Comparison of ENCODE assay signal across 20 cellular contexts in the genomic region with DNA sequence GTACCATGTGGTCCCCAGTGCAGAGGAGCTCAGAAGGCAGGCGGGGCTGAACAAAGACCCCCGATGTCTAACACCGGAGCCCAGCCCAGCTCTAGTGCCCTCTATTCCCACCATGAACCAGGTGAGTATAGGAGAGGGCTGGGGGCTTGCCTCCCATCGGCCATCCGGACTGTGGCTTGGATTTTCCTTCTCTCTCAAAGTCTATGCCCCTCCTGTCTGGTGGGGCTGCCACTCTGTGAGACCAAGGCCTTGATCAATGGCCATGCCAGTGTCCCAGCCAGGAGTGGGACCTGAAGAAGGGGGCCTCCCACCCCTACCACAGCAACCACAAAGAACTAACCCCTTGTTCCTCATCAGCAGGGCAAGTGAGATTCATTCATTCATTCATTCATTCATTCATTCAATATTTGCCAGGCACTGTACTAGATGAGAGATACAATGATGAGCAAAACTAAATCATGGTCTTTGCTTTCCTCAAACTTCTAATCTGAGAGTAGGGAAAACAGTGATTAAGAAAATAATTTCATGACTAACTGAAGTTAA. TPM values are rescaled to one million over a fixed set of nuclear protein-coding genes. Genes with fewer than 3 reads are reported as not detected.
DNase-seq lines count a peak whose midpoint lies in the region; ATAC-seq, FAIRE-seq and TF ChIP-seq lines count a peak whose summit lies in the region.
"Had no signal": no experiment of that assay in that cellular context is flagged by ENCODE, and none has a peak within 500 bp of the region (broad histone marks: within the 10 kb centered on the region; RNA-seq: fewer than 3 reads in every experiment).

No MANE protein-coding gene starts in this region.

- CTCF ChIA-PET in HEK293 (lab: Yijun Ruan, JAX) = interaction anchor here (0.7 to 1.4 kb wide), 3 partner anchors 10 to 38 kb away, joined by 3 to 6 read pairs (median 3); no protein-coding TSS in a partner anchor
- CTCF ChIA-PET in K562 (lab: Yijun Ruan, JAX; ENCODE audit: low intra/inter-chr PET ratio) = no interaction called here

- no peak for ATAC-seq in K562
- ATAC-seq: CD8-positive, alpha-beta T cell had no signal

- no TSS peak for BruUV-seq in K562 (replicated peaks; lab: Mats Ljungman, UMichigan)

- POLR2A ChIA-PET in HEK293 (lab: Yijun Ruan, JAX) (no interaction called here), K562 (lab: Yijun Ruan, JAX) (no interaction called here)

- intact Hi-C loops in K562 (cut with micrococcal nuclease) = no loop called here

- no peaks in the 10 kb centered on the region for H3K79me2 ChIP-seq in K562 (ENCODE audit: control insufficient read depth, insufficient read depth, low read length)

- WGBS in K562 (ENCODE audit: insufficient coverage, low coverage, missing lambda C conversion rate) = 31% methylated on average over 5 of the region's 5 CpGs

- peak overlapping the region; percentile 31; the same call in 1 of the 2 replicates for H3K27ac ChIP-seq in 22Rv1
- H3K27ac ChIP-seq in HEK293 (ENCODE audit: extremely low read depth, low read depth, low read length) = no peak overlapping the region
- H3K27ac ChIP-seq in K562 (ENCODE audit: extremely low read depth, low read depth, low read length) = no peak overlapping the region
- H3K27ac ChIP-seq: A549; BLaER1 treated with 17β-estradiol and CSF1 and Interleukin-3, amounts not matched to agents 10 nM and 100 nM; C4-2B had no signal

- no peaks in the 10 kb centered on the region for H4K20me1 ChIP-seq in K562 (replicated peaks; ENCODE audit: control insufficient read depth, insufficient read depth, low read length)
- H4K20me1 ChIP-seq: BLaER1 treated with 17β-estradiol and CSF1 and Interleukin-3, amounts not matched to agents 10 nM and 100 nM had no signal

- no peaks in the 10 kb centered on the region for H3K9me1 ChIP-seq in K562 (ENCODE audit: control insufficient read depth, insufficient read depth, low read length)

- H3K4me3 ChIP-seq in HEK293 (ENCODE audit: low read depth, low read length) = no peak overlapping the region
- no peak overlapping the region for H3K4me3 ChIP-seq in K562
- H3K4me3 ChIP-seq: A549; BLaER1 treated with 17β-estradiol and CSF1 and Interleukin-3, amounts not matched to agents 10 nM and 100 nM had no signal

- no peaks in the 10 kb centered on the region for H3K27me3 ChIP-seq in K562 (ENCODE audit: control insufficient read depth in 2 of 2, insufficient read depth in 2 of 2, low read length in 2 of 2)
- H3K27me3 ChIP-seq: BLaER1 treated with 17β-estradiol and CSF1 and Interleukin-3, amounts not matched to agents 10 nM and 100 nM had no signal

- H3K36me3 ChIP-seq in HEK293 (ENCODE audit: control insufficient read depth in 2 of 2, insufficient read depth in 1 of 2, low read length in 2 of 2) (no peaks in the 10 kb centered on the region), K562 (ENCODE audit: control insufficient read depth, insufficient read depth, low read length) (no peaks in the 10 kb centered on the region)
- H3K36me3 ChIP-seq: BLaER1 treated with 17β-estradiol and CSF1 and Interleukin-3, amounts not matched to agents 10 nM and 100 nM had no signal

- TF ChIP-seq CTCF in 22Rv1 (IDR thresholded peaks at IDR 0.05) = no peak
- no peak for TF ChIP-seq CTCF in HEK293 (tag by site-specific recombination; IDR thresholded peaks at IDR 0.05)
- TF ChIP-seq CTCF in K562 (IDR thresholded peaks at IDR 0.05 in 2 of 3, conservative IDR thresholded peaks at IDR 0.05 in 1 of 3; ENCODE audit: insufficient read depth in 2 of 3, low read depth in 1 of 3, low read length in 3 of 3) = no peak

- TF ChIP-seq EP300 in K562 (IDR thresholded peaks at IDR 0.05; ENCODE audit: low read length) = no peak

- no peak for FAIRE-seq in K562 (lab: Jason Lieb, UNC)
- FAIRE-seq: A549, D721Med, G401.6, GM12892, GM18507 had no signal

- no peak overlapping the region for H2AFZ ChIP-seq in K562 (ENCODE audit: low read depth, low read length)

- DNase-seq in K562 (ENCODE audit: extremely low read depth in 1 of 4, low spot score in 3 of 4) (no peak), DMS53 (lab: John Stamatoyannopoulos, UW) (no peak), DMS79 (lab: John Stamatoyannopoulos, UW) (no peak), dedifferentiated amniotic fluid mesenchymal stem cell (ENCODE audit: extremely low spot score) (no peak)
- DNase-seq: AML-193; Caco-2; Calu3; CD4-positive, alpha-beta T cell; CD8-positive, alpha-beta T cell; DMS79 treated with DMSO at 0.1 percent for 48 hours; GF-D8 had no signal

- in situ Hi-C loops in K562 (cut with MboI) = no loop called here

- H3K9me3 ChIP-seq in HEK293 (ENCODE audit: control insufficient read depth, insufficient read depth, low read depth, low read length) (no peaks in the 10 kb centered on the region), K562 (replicated peaks; ENCODE audit: control insufficient read depth, insufficient read depth, low read depth, low read length) (no peaks in the 10 kb centered on the region)
- H3K9me3 ChIP-seq: A549; BLaER1 treated with 17β-estradiol and CSF1 and Interleukin-3, amounts not matched to agents 10 nM and 100 nM; Caco-2 had no signal

- H3K9ac ChIP-seq in K562 (ENCODE audit: insufficient read depth in 1 of 2, low read depth in 2 of 2, low read length in 2 of 2) = no peak overlapping the region
- H3K9ac ChIP-seq: BLaER1 treated with 17β-estradiol and CSF1 and Interleukin-3, amounts not matched to agents 10 nM and 100 nM had no signal

- no peak overlapping the region for H3K4me2 ChIP-seq in K562 (ENCODE audit: insufficient read depth, low read length)
- H3K4me2 ChIP-seq: A549 had no signal

- TF ChIP-seq POLR2A in K562 (conservative IDR thresholded peaks at IDR 0.05) = no peak

- TF ChIP-seq RAD21 in K562 (CRISPR knock-in tag; conservative IDR thresholded peaks at IDR 0.05 in 1 of 2, IDR thresholded peaks at IDR 0.05 in 1 of 2) = no peak

- H3K4me1 ChIP-seq in HEK293 (ENCODE audit: control insufficient read depth, insufficient read depth, low read length) (no peaks in the 10 kb centered on the region), K562 (replicated peaks in 1 of 2; ENCODE audit: control insufficient read depth in 2 of 2, insufficient read depth in 2 of 2, low read length in 2 of 2) (peaks cover 24 to 26% of the 10 kb centered on the region in 2 experiments)

TF ChIP-seq in HEK293, 187 proteins besides CTCF, POLR2A, EP300 and RAD21:
- TF ChIP-seq ZNF24 (tag by site-specific recombination; IDR thresholded peaks at IDR 0.05) (peak; percentile 84), BCL11A (tag by site-specific recombination; IDR thresholded peaks at IDR 0.05; ENCODE audit: low read depth) (no peak), ZNF426 (tag by site-specific recombination; IDR thresholded peaks at IDR 0.05) (no peak), ZNF48 (tag by site-specific recombination; IDR thresholded peaks at IDR 0.05) (no peak)

TF ChIP-seq in K562, 482 proteins besides CTCF, POLR2A, EP300 and RAD21 (continues in another document):
- TF ChIP-seq EGR1 (conservative IDR thresholded peaks at IDR 0.05) (no peak), CSDE1 (IDR thresholded peaks at IDR 0.05) (no peak)

RNA-seq across cellular contexts. Expression of gene ARHGEF37, which starts 47.6 kb away (rescaled TPM):
- 0.11 TPM in 1 of 2 replicates, not detected in the other for total RNA-seq in K562 (2011; cell fraction: chromatin; rRNA removed; ENCODE audit: low replicate concordance)
- not detected in 2 replicates for total RNA-seq in K562 (2011; cell fraction: nucleolus; rRNA removed)
- 0.15 TPM in 1 of 2 replicates, not detected in the other for total RNA-seq in K562 (2011; cell fraction: nucleoplasm; rRNA removed)
- total RNA-seq in K562 (2014; rRNA removed) (0.05 TPM in 1 of 2 replicates, not detected in the other), K562 (2014; rRNA removed; fragmentation: Illumina TruSeq; extraction: Trizol) (0.04 and 0.06 TPM in 2 replicates), K562 (2015; rRNA removed; fragmentation: Illumina TruSeq; extraction: Trizol) (0.14 TPM in 1 of 2 replicates, not detected in the other), K562 (2021) (0.27 and 0.51 TPM in 2 replicates)
- polyA plus RNA-seq in K562 (2011; rRNA removed) (0.04 TPM in 2 replicates), K562 (2014; fragmentation: Illumina TruSeq; extraction: Trizol) (0.04 TPM in 1 of 2 replicates, not detected in the other), K562 (2014; fragmentation: Nextera tagmentation; extraction: Ambion mirVana) (under 1 TPM; 0.17 to 0.25 TPM), K562 (2014; rRNA removed) (0.01 TPM in 1 of 2 replicates, not detected in the other)
- polyA plus RNA-seq in K562 (2011; cell fraction: cytosol; rRNA removed) = 0.01 TPM in 2 replicates
- polyA plus RNA-seq in K562 (2011; cell fraction: nucleus; rRNA removed) = 0.09 TPM in 1 of 2 replicates, not detected in the other
- 0.05 and 0.21 TPM in 2 replicates for polyA plus RNA-seq in K562 (2012)
- not detected in 2 replicates for polyA minus RNA-seq in K562 (2011; rRNA and poly(A)+ RNA removed)
- polyA minus RNA-seq in K562 (2011; cell fraction: cytosol; rRNA and poly(A)+ RNA removed) = 2.0 TPM in 1 of 2 replicates, not detected in the other
- polyA minus RNA-seq in K562 (2011; cell fraction: nucleus; rRNA and poly(A)+ RNA removed) = 0.13 TPM in 1 of 2 replicates, not detected in the other
- total RNA-seq: CD8-positive, alpha-beta T cell had no signal
